ENCODE assay signal across 8 cellular contexts in the genomic region with DNA sequence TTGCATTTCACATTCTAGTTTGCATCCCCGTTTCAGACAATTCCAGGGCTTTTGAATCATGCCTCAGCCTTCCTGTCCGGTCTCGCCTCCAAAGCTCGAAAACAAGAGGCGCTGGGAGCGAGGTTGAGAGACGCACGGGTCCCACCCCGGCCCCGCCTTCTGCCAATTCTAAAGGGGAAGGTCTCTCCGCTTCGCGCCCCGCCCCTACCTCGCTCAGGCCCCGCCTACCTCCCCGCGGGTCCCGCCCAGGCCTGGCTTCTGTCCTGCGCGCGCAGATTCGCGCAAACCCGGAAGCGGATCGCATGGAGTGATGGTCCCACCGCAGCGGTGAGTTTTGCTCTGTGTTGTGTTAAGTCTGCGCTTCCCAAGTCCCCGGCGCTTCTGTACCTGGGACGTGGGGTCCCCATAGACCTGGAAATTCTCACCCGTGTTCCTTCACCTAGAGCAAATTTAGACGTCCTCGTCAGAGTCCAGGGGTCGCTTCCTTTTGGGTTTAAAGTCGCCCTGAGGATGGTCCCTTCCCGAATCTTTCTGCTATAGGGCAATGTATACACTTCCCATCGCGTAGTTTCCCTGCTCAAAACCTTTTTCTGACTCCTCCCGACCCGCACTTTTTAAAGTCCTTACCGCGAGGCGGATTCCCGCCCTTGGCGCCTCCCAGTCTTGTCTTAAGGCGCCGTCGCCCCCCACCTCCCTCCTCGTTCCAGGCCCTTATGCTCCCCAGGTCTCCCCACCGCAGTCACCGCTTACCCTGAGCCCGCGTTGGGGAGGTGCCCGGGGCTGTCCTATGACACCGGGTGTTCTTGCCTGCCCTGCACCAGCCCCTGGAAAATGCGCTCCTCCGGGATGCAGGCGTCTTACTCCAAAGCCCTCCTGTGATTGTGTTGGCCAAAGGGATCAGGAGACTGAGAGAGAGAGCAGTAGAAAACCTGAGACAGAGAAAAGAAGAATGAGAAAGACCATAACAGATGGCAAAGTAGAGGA. TPM values are rescaled to one million over a fixed set of nuclear protein-coding genes. Genes with fewer than 3 reads are reported as not detected.
A peak's percentile ranks its signal among the peaks of the same experiment; 100 is the strongest.
DNase-seq lines count a peak whose midpoint lies in the region; FAIRE-seq and TF ChIP-seq lines count a peak whose summit lies in the region.

ZNF845 (plus strand) TSS at position 284 of the 984 bp plus-strand sequence. CDS start 7,559 bp downstream, outside the sequence.

- H3K36me3 ChIP-seq in ES-I3 (ENCODE audit: insufficient read depth, low read length): no peaks in the 10 kb centered on the region
- H3K36me3 ChIP-seq in neutrophil: peaks cover 10% of the 10 kb centered on the region

- H3K9me3 ChIP-seq in ES-I3 (ENCODE audit: control insufficient read depth, insufficient read depth, low read length) (no peaks in the 10 kb centered on the region; the same call in 1 of the 2 replicates), neutrophil (peaks cover 4% of the 10 kb centered on the region)

- TF ChIP-seq POLR2A in H54 (IDR thresholded peaks at IDR 0.05; ENCODE audit: low read depth, low read length): peak; percentile 91

- peak within 1 kb of the TSS; percentile 77 to 95 for H3K4me3 ChIP-seq in neutrophil (ENCODE audit: low read depth in 1 of 2, low read length in 1 of 2)

- no peaks in the 10 kb centered on the region for H3K27me3 ChIP-seq in neutrophil

- H3K4me1 ChIP-seq in ES-I3 (ENCODE audit: insufficient read depth, low read length) (no peaks in the 10 kb centered on the region), neutrophil (ENCODE audit: control insufficient read depth in 1 of 2, insufficient read depth in 1 of 2, low read depth in 1 of 2, low read length in 1 of 2) (peaks cover 7 to 12% of the 10 kb centered on the region in 2 experiments)

- DNase-seq in H54 (ENCODE audit: insufficient read length, low spot score) (peak; percentile 91), M059J (ENCODE audit: low read depth) (peak; percentile 92), SHP77 treated with DMSO at 0.1 percent for 48 hours (lab: John Stamatoyannopoulos, UW) (peak; percentile 55), frontal cortex (ENCODE audit: low spot score in 2 of 2) (peak; percentile 70 to 87), substantia nigra (lab: John Stamatoyannopoulos, UW) (peak; percentile 41 to 95 (median 84))
- peak; percentile 93 for DNase-seq in activated gamma-delta T cell treated with anti-CD3 and anti-CD28 coated beads, Interleukin-2, amount 50 U/mL, for 16 hours (ENCODE audit: low read depth)

- TF ChIP-seq CTCF in neutrophil (IDR thresholded peaks at IDR 0.05): no peak

- H3K27ac ChIP-seq in neutrophil (peak within 1 kb of the TSS; percentile 55), substantia nigra (ENCODE audit: low read depth, low read length, poor library complexity, severe bottlenecking) (peak within 1 kb of the TSS; percentile 67)

- H3K9ac ChIP-seq in ES-I3 (ENCODE audit: low read depth, low read length): peak within 1 kb of the TSS; percentile 84

- FAIRE-seq in H54 (lab: Jason Lieb, UNC): peak; percentile 66
- no peak for FAIRE-seq in frontal cortex (lab: Jason Lieb, UNC)

RNA-seq across cellular contexts. Expression of gene ZNF845, which starts in this region (rescaled TPM):
- total RNA-seq in M059J (2014; rRNA removed; shearing (Covaris generic)): 8.3 and 13.6 TPM in 2 replicates
- total RNA-seq in frontal cortex: 23.6 TPM

Comparison
In these comparisons a context has a peak if more than half of its experiments do, and no peak if none do; other contexts are left out.
1. Peak in every context shown above with its lines: DNase-seq, H3K4me3 ChIP-seq and H3K27ac ChIP-seq.